18 cellular contexts compared by ENCODE assay signal in genomic region chr2:127769587-127769986, GRCh38. TPM values are rescaled to one million over a fixed set of nuclear protein-coding genes. Genes with fewer than 3 reads are reported as not detected.
DNase-seq lines count a peak whose midpoint lies in the region; ATAC-seq and TF ChIP-seq lines count a peak whose summit lies in the region.
"Had no signal": no experiment of that assay in that cellular context is flagged by ENCODE, and none has a peak within 500 bp of the region (broad histone marks: within the 10 kb centered on the region; RNA-seq: fewer than 3 reads in every experiment).

No MANE protein-coding gene starts in this region.

- H4K5ac ChIP-seq in H9 (ENCODE audit: insufficient read length, low read depth, low read length): no peak overlapping the region

- H4K20me1 ChIP-seq in H9 (ENCODE audit: control insufficient read depth, insufficient read depth, insufficient read length): no peaks in the 10 kb centered on the region

- H3K27me3 Mint-ChIP-seq in CD8-positive, alpha-beta T cell (ENCODE audit: low read depth): no peaks in the 10 kb centered on the region
- H3K27me3 Mint-ChIP-seq in H9 (ENCODE audit: low read depth) (no peaks in the 10 kb centered on the region), T-helper 17 cell (no peaks in the 10 kb centered on the region), nephron progenitor cell (ENCODE audit: low read depth, poor library complexity) (no peaks in the 10 kb centered on the region)
- H3K27me3 Mint-ChIP-seq: activated naive CD8-positive, alpha-beta T cell treated with anti-CD3 and anti-CD28 coated beads for 36 hours; effector memory CD8-positive, alpha-beta T cell; type B pancreatic cell had no signal

- H2BK20ac ChIP-seq in H9 (ENCODE audit: low read depth, low read length, poor library complexity, severe bottlenecking): no peak overlapping the region

- no peak overlapping the region for H2BK12ac ChIP-seq in H9 (ENCODE audit: insufficient read length, low read depth, low read length)

- H2AK5ac ChIP-seq in H9 (ENCODE audit: insufficient read length, low read length): no peak overlapping the region

- peaks cover 56% of the 10 kb centered on the region for H3K36me3 Mint-ChIP-seq in CD8-positive, alpha-beta T cell
- H3K36me3 Mint-ChIP-seq in H9 (ENCODE audit: insufficient read depth in 1 of 3, low read depth in 3 of 3): peaks cover 11 to 38% (median 37%) of the 10 kb centered on the region in 3 experiments; a peak in 6 of 7 replicates
- H3K36me3 Mint-ChIP-seq in T-helper 17 cell (ENCODE audit: low read depth): peaks cover 4% of the 10 kb centered on the region
- H3K36me3 Mint-ChIP-seq in nephron progenitor cell (ENCODE audit: low read depth): peaks cover 43% of the 10 kb centered on the region

- no peak overlapping the region for H2BK5ac ChIP-seq in H9 (ENCODE audit: insufficient read length, low read length)

- no peak overlapping the region for H3K18ac ChIP-seq in H9 (ENCODE audit: insufficient read length, low read depth, low read length)

- H3K27ac Mint-ChIP-seq in CD8-positive, alpha-beta T cell: peak overlapping the region; percentile 56
- peak overlapping the region; percentile 0 to 69 (median 1); a peak in 4 of 7 replicates for H3K27ac Mint-ChIP-seq in H9
- peak overlapping the region; percentile 87 for H3K27ac Mint-ChIP-seq in T-helper 17 cell
- peak overlapping the region; percentile 80 for H3K27ac Mint-ChIP-seq in nephron progenitor cell
- H3K27ac Mint-ChIP-seq: activated naive CD8-positive, alpha-beta T cell treated with anti-CD3 and anti-CD28 coated beads for 36 hours; type B pancreatic cell had no signal

- no peak for DNase-seq in CD8-positive, alpha-beta T cell
- DNase-seq in H9 (no peak), T-helper 17 cell (no peak), nephron progenitor cell (no peak), NCI-H1092 treated with DMSO at 0.1 percent for 48 hours (lab: John Stamatoyannopoulos, UW) (no peak), medulla oblongata (ENCODE audit: extremely low spot score) (no peak)
- DNase-seq: activated naive CD8-positive, alpha-beta T cell treated with anti-CD3 and anti-CD28 coated beads for 36 hours; activated T-cell treated with anti-CD3 and anti-CD28 coated beads, Interleukin-2, amount 50 U/mL, for 48 hours; AML-193; effector memory CD8-positive, alpha-beta T cell; glutamatergic neuron; left colon; midbrain; NCI-H2171 treated with DMSO at 0.1 percent for 48 hours; PC-3; stimulated activated CD4-positive, alpha-beta T cell treated with anti-CD3 and anti-CD28 coated beads, Interleukin-4, amount 100 ng/mL, for 24 hours had no signal

- no peak overlapping the region for H3T11ph ChIP-seq in H9 (ENCODE audit: low read length)

- no peak overlapping the region for H3K56ac ChIP-seq in H9 (ENCODE audit: insufficient read length, low read depth, low read length)

- H3K4me1 ChIP-seq in CD8-positive, alpha-beta T cell (ENCODE audit: insufficient read depth, low read length): no peaks in the 10 kb centered on the region
- no peaks in the 10 kb centered on the region for H3K4me1 ChIP-seq in H9 (ENCODE audit: insufficient read depth, low read length)

- POLR2A ChIA-PET in CD8-positive, alpha-beta T cell (lab: Charles Lee): no interaction called here

- peaks cover 19% of the 10 kb centered on the region for H3K4me1 Mint-ChIP-seq in CD8-positive, alpha-beta T cell (ENCODE audit: low read depth)
- H3K4me1 Mint-ChIP-seq in H9 (peaks cover 4% of the 10 kb centered on the region in 2 experiments), T-helper 17 cell (peaks cover 12% of the 10 kb centered on the region), nephron progenitor cell (peaks cover 14% of the 10 kb centered on the region)

- H3K27me3 ChIP-seq in CD8-positive, alpha-beta T cell (ENCODE audit: insufficient read depth, low read length): no peaks in the 10 kb centered on the region
- no peaks in the 10 kb centered on the region for H3K27me3 ChIP-seq in H9 (ENCODE audit: insufficient read depth, low read length)

- no peak for TF ChIP-seq CTCF in CD8-positive, alpha-beta T cell (IDR thresholded peaks at IDR 0.05)
- TF ChIP-seq CTCF in H9 (conservative IDR thresholded peaks at IDR 0.05) (no peak), nephron progenitor cell (IDR thresholded peaks at IDR 0.05) (no peak)

- no peak for ATAC-seq in CD8-positive, alpha-beta T cell
- ATAC-seq in T-helper 17 cell (no peak), HG03342 (IDR thresholded peaks at IDR 0.05; ENCODE audit: unreplicated experiment) (no peak)
- ATAC-seq: effector memory CD8-positive, alpha-beta T cell; PC-3 had no signal

- H2BK120ac ChIP-seq in H9 (ENCODE audit: low read depth, low read length, poor library complexity, severe bottlenecking): no peak overlapping the region

- no peak overlapping the region for H3K9ac ChIP-seq in H9 (ENCODE audit: extremely low read depth, insufficient read length, low read length)

- no peak overlapping the region for H3K4me3 ChIP-seq in CD8-positive, alpha-beta T cell (ENCODE audit: low read depth, low read length)

- H3K23ac ChIP-seq in H9 (ENCODE audit: insufficient read length, low read depth, low read length): no peak overlapping the region

- H3K9me3 ChIP-seq in CD8-positive, alpha-beta T cell (ENCODE audit: low read length): no peaks in the 10 kb centered on the region
- H3K9me3 ChIP-seq in H9 (ENCODE audit: control insufficient read depth, low read depth, low read length) (no peaks in the 10 kb centered on the region), T-helper 17 cell (ENCODE audit: control insufficient read depth, low read length, poor library complexity, severe bottlenecking) (no peaks in the 10 kb centered on the region)

- WGBS in H9 (ENCODE audit: extremely low coverage, insufficient read length, low lambda C conversion rate): no CpG with 5 or more reads among the region's 2 CpGs

- H3K4ac ChIP-seq in H9 (ENCODE audit: low read depth, low read length): no peak overlapping the region

- no peak overlapping the region for H3K4me2 ChIP-seq in H9 (ENCODE audit: insufficient read depth, insufficient read length, low read length)

- no peak overlapping the region for H3K14ac ChIP-seq in H9 (ENCODE audit: insufficient read depth, low read length)

- no peak overlapping the region for H4K8ac ChIP-seq in H9 (replicated peaks; ENCODE audit: insufficient read length, low read depth, low read length)

- no peak overlapping the region for H3K27ac ChIP-seq in CD8-positive, alpha-beta T cell (ENCODE audit: low read depth, low read length)
- H3K27ac ChIP-seq in H9 (ENCODE audit: insufficient read length, low read depth, low read length): no peak overlapping the region

- no peaks in the 10 kb centered on the region for H3K9me3 Mint-ChIP-seq in CD8-positive, alpha-beta T cell
- no peaks in the 10 kb centered on the region for H3K9me3 Mint-ChIP-seq in H9
- H3K9me3 Mint-ChIP-seq in nephron progenitor cell: no peaks in the 10 kb centered on the region
- H3K9me3 Mint-ChIP-seq: activated naive CD8-positive, alpha-beta T cell treated with anti-CD3 and anti-CD28 coated beads for 36 hours; effector memory CD8-positive, alpha-beta T cell; type B pancreatic cell had no signal

- H3K79me1 ChIP-seq in H9 (ENCODE audit: insufficient read depth, low read depth, low read length, poor library complexity, severe bottlenecking): peaks cover 3% of the 10 kb centered on the region

- no peak overlapping the region for H3K4me3 Mint-ChIP-seq in CD8-positive, alpha-beta T cell
- H3K4me3 Mint-ChIP-seq in H9 (no peak overlapping the region), T-helper 17 cell (no peak overlapping the region), nephron progenitor cell (no peak overlapping the region)
- H3K4me3 Mint-ChIP-seq: activated naive CD8-positive, alpha-beta T cell treated with anti-CD3 and anti-CD28 coated beads for 36 hours; effector memory CD8-positive, alpha-beta T cell; type B pancreatic cell had no signal

- intact Hi-C loops in CD8-positive, alpha-beta T cell (cut with DNase I, micrococcal nuclease): loop anchor here in 1 of 2 experiments (5.0 kb wide), 1 partner anchor 38 kb away; no protein-coding TSS in a partner anchor

- no peak overlapping the region for H2BK15ac ChIP-seq in H9 (ENCODE audit: low read depth, low read length)

- no peaks in the 10 kb centered on the region for H3K23me2 ChIP-seq in H9 (ENCODE audit: insufficient read length, low read depth, low read length, poor library complexity, severe bottlenecking)

- peaks cover 5% of the 10 kb centered on the region; the same call in 1 of the 2 replicates for H3K79me2 ChIP-seq in H9 (ENCODE audit: insufficient read depth, low read length)

- CTCF ChIA-PET in CD8-positive, alpha-beta T cell (lab: Charles Lee): no interaction called here

- no peak overlapping the region for H4K91ac ChIP-seq in H9 (ENCODE audit: insufficient read length, low read depth, low read length)

- no peak overlapping the region for H2AFZ ChIP-seq in H9 (ENCODE audit: low read length)

- H3K36me3 ChIP-seq in CD8-positive, alpha-beta T cell (ENCODE audit: insufficient read depth, low read length): peaks cover 28% of the 10 kb centered on the region

RNA-seq across cellular contexts. Expression of gene WDR33, which starts 41.4 kb away (rescaled TPM):
- total RNA-seq in CD8-positive, alpha-beta T cell: 10 to 100 TPM; 60.3 to 61.0 TPM
- 82.4 and 86.0 TPM in 2 replicates for total RNA-seq in H9 (2021)
- total RNA-seq in T-helper 17 cell: 10 to 100 TPM; 55.2 to 61.8 TPM

Comparison
In these comparisons a context has a peak if more than half of its experiments do, and no peak if none do; other contexts are left out.
1. H3K27ac Mint-ChIP-seq: peak in every context shown above with its lines; median percentile 87 in T-helper 17 cell; 80 in nephron progenitor cell; 56 in CD8-positive, alpha-beta T cell; 1 in H9.